ENCODE assay signal across 8 cellular contexts in genomic region chr14:24605435-24606190, GRCh38. TPM values are rescaled to one million over a fixed set of nuclear protein-coding genes. Genes with fewer than 3 reads are reported as not detected.
DNase-seq lines count a peak whose midpoint lies in the region; ATAC-seq and TF ChIP-seq lines count a peak whose summit lies in the region.

No MANE protein-coding gene starts in this region.

- no peaks in the 10 kb centered on the region for H4K20me1 ChIP-seq in smooth muscle cell (ENCODE audit: low read depth)

- H3K9me3 ChIP-seq in esophagus muscularis mucosa (no peaks in the 10 kb centered on the region), smooth muscle cell (replicated peaks; ENCODE audit: low read depth) (no peaks in the 10 kb centered on the region)

- H3F3A ChIP-seq in smooth muscle cell (ENCODE audit: low read depth), result no peaks in the 10 kb centered on the region

- TF ChIP-seq POLR2A in NB4 (IDR thresholded peaks at IDR 0.05; ENCODE audit: extremely low read depth, insufficient read length) (no peak), esophagus muscularis mucosa (IDR thresholded peaks at IDR 0.05; ENCODE audit: low read depth) (no peak)

- no peak overlapping the region for H3K4me2 ChIP-seq in smooth muscle cell

- no peak for TF ChIP-seq EP300 in esophagus muscularis mucosa (IDR thresholded peaks at IDR 0.05)

- H3K9ac ChIP-seq in smooth muscle cell (ENCODE audit: low read depth), result no peak overlapping the region

- H3K79me2 ChIP-seq in smooth muscle cell (ENCODE audit: low read depth), result no peaks in the 10 kb centered on the region

- ATAC-seq in HG02623 (IDR thresholded peaks at IDR 0.05; ENCODE audit: unreplicated experiment), result peak; percentile 80

- no peaks in the 10 kb centered on the region for H3K4me1 ChIP-seq in esophagus muscularis mucosa
- no peaks in the 10 kb centered on the region for H3K4me1 ChIP-seq in smooth muscle cell (ENCODE audit: low read depth)

- intact Hi-C loops in esophagus muscularis mucosa (cut with DNase I), result no loop called here

- H2AFZ ChIP-seq in smooth muscle cell (ENCODE audit: low read depth), result no peak overlapping the region

- H3K4me3 ChIP-seq in NB4 (ENCODE audit: low read depth, low read length), result no peak overlapping the region
- H3K4me3 ChIP-seq in esophagus muscularis mucosa, result no peak overlapping the region
- no peak overlapping the region for H3K4me3 ChIP-seq in smooth muscle cell

- DNase-seq in NCI-H510A treated with DMSO at 0.1 percent for 48 hours (lab: John Stamatoyannopoulos, UW) (peak; percentile 1), NCI-H510A (lab: John Stamatoyannopoulos, UW) (no peak), NB4 (ENCODE audit: low read depth) (peak; percentile 67), esophagus muscularis mucosa (ENCODE audit: extremely low spot score) (no peak), smooth muscle cell (lab: John Stamatoyannopoulos, UW; ENCODE audit: unreplicated experiment) (no peak), cortex of kidney (lab: John Stamatoyannopoulos, UW) (no peak)
- DNase-seq in activated CD8-positive, alpha-beta memory T cell treated with anti-CD3 and anti-CD28 coated beads for 4 hours (ENCODE audit: low read depth in 2 of 2), result peak; percentile 46 to 54

- TF ChIP-seq CTCF in NB4 (IDR thresholded peaks at IDR 0.05; ENCODE audit: low read depth, low read length), result peak; percentile 89
- TF ChIP-seq CTCF in esophagus muscularis mucosa (IDR thresholded peaks at IDR 0.05), result peak; percentile 23 to 69 (median 39)
- peak; percentile 36 for TF ChIP-seq CTCF in smooth muscle cell (IDR thresholded peaks at IDR 0.05; ENCODE audit: borderline replicate concordance, insufficient read depth, poor library complexity, severe bottlenecking)

- H3K27ac ChIP-seq in esophagus muscularis mucosa (replicated peaks in 1 of 4), result no peak overlapping the region
- no peak overlapping the region for H3K27ac ChIP-seq in smooth muscle cell (ENCODE audit: low read depth)

- H3K36me3 ChIP-seq in esophagus muscularis mucosa (no peaks in the 10 kb centered on the region), smooth muscle cell (ENCODE audit: low read depth) (no peaks in the 10 kb centered on the region)

- WGBS in esophagus muscularis mucosa, result 45% methylated on average over 3 of the region's 3 CpGs
- whole genome bisulfite sequencing in smooth muscle cell (ENCODE audit: low lambda C conversion rate), result 61% methylated on average over 3 of the region's 3 CpGs

- no peaks in the 10 kb centered on the region for H3K27me3 ChIP-seq in esophagus muscularis mucosa
- H3K27me3 ChIP-seq in smooth muscle cell (ENCODE audit: low read depth), result no peaks in the 10 kb centered on the region

RNA-seq across cellular contexts. Expression of gene GZMH, which starts 3.9 kb away (rescaled TPM):
- 1 to 10 TPM in 1 of 4 donors, under 1 TPM in 2, not detected in 1; 0.50 to 1.3 (median 0.97) TPM for total RNA-seq in esophagus muscularis mucosa
- not detected in 2 replicates for total RNA-seq in smooth muscle cell
- polyA plus RNA-seq in smooth muscle cell, result not detected in 2 replicates

RNA-seq across cellular contexts. Expression of gene GZMB, which starts 28.4 kb away (rescaled TPM):
- total RNA-seq in esophagus muscularis mucosa, result 10 to 100 TPM in 1 of 4 donors, under 1 TPM in 1, not detected in 2; 0.91 to 11.9 TPM
- total RNA-seq in smooth muscle cell, result not detected in 2 replicates
- polyA plus RNA-seq in smooth muscle cell, result not detected in 2 replicates

RNA-seq across cellular contexts. Expression of gene CTSG, which starts 29.6 kb away (rescaled TPM):
- total RNA-seq in esophagus muscularis mucosa, result 10 to 100 TPM in 1 of 4 donors, 1 to 10 TPM in 3; 2.1 to 29.8 (median 7.5) TPM
- total RNA-seq in smooth muscle cell, result not detected in 2 replicates
- polyA plus RNA-seq in smooth muscle cell, result not detected in 2 replicates

Comparison
In these comparisons a context has a peak if more than half of its experiments do, and no peak if none do; other contexts are left out.
1. DNase-seq: peak in NCI-H510A treated with DMSO at 0.1 percent for 48 hours (single experiment), NB4 (single experiment) and activated CD8-positive, alpha-beta memory T cell treated with anti-CD3 and anti-CD28 coated beads for 4 hours (2 of 2); none in NCI-H510A (single experiment), esophagus muscularis mucosa (single experiment), smooth muscle cell (single experiment) and cortex of kidney (single experiment).
2. CTCF ChIP-seq: peak in every context shown above with its lines; median percentile 89 in NB4; 39 in esophagus muscularis mucosa; 36 in smooth muscle cell.